Comparison of ENCODE assay signal across 22 cellular contexts in the genomic region with DNA sequence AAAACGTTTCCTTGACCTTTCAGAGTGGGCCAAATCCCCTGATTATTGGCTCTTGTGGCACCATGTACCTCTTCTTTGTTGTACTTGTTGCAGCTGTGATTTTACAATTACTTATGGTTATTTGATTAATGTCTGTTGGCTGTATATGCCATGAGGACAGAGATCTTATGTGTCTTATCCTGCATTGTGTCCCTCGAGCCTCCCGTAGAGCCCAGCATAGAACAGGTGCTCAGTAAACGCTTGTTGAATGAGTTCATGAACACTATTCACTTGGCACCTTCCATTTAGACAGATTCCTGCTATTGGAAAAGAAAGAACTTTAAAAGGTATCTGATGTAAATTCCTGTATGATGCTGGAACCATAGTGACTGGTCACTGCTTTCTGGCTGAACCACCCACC.
"Had no signal": no experiment of that assay in that cellular context is flagged by ENCODE, and none has a peak within 500 bp of the region (broad histone marks: within the 10 kb centered on the region; RNA-seq: fewer than 3 reads in every experiment).

No MANE protein-coding gene starts in this region.

- H2AFZ ChIP-seq: parathyroid adenoma had no signal

- DNase-seq: activated CD4-positive, alpha-beta T cell treated with anti-CD3 and anti-CD28 coated beads for 1 hour; activated CD4-positive, alpha-beta T cell treated with anti-CD3 and anti-CD28 coated beads, Interleukin-2, amount 50 U/mL, for 1 hour; activated CD8-positive, alpha-beta memory T cell treated with anti-CD3 and anti-CD28 coated beads, Interleukin-2, amount 50 U/mL, for 4 hours; activated CD8-positive, alpha-beta T cell treated with anti-CD3 and anti-CD28 coated beads, Interleukin-2, amount 10 ng/mL, durations not matched to agents 7 days and 5 days; activated naive CD4-positive, alpha-beta T cell treated with Interleukin-2 at 50 U/mL for 16 hours; activated naive CD8-positive, alpha-beta T cell treated with anti-CD3 and anti-CD28 coated beads for 36 hours; activated T-cell treated with anti-CD3 and anti-CD28 coated beads, Interleukin-2, amount 50 U/mL, for 24 hours; endodermal cell; heart left ventricle; nucleus accumbens; stimulated activated CD4-positive, alpha-beta T cell treated with anti-CD3 and anti-CD28 coated beads, Interleukin-4, amount 100 ng/mL, for 24 hours; stimulated activated naive CD4-positive, alpha-beta T cell treated with Interleukin-2 at 50 U/mL for 16 hours; T-helper 9 cell had no signal

- H3K27ac ChIP-seq: breast epithelium, coronary artery, heart left ventricle, parathyroid adenoma had no signal

- H3K27ac Mint-ChIP-seq: activated CD8-positive, alpha-beta T cell treated with anti-CD3 and anti-CD28 coated beads, Interleukin-2, amount 10 ng/mL, durations not matched to agents 7 days and 5 days; activated naive CD8-positive, alpha-beta T cell treated with anti-CD3 and anti-CD28 coated beads for 36 hours; activated T-cell treated with anti-CD3 and anti-CD28 coated beads, Interleukin-2, amount 50 U/mL, for 24 hours; activated T-helper 17 cell treated with anti-CD3 and anti-CD28 coated beads, Interleukin-2, amount 50 U/mL, for 72 hours; endodermal cell; natural killer cell treated with Interleukin-12 subunit alpha and Interleukin-12 subunit beta and Interleukin-15 and Interleukin-18, amount 100 ng/mL, for 72 hours had no signal

- FAIRE-seq: astrocyte, keratinocyte, urothelium cell line had no signal

- H3K4me3 ChIP-seq: breast epithelium, coronary artery, heart left ventricle, lung had no signal

- H3K4me1 Mint-ChIP-seq: activated naive CD8-positive, alpha-beta T cell treated with anti-CD3 and anti-CD28 coated beads for 36 hours; activated T-helper 17 cell treated with anti-CD3 and anti-CD28 coated beads, Interleukin-2, amount 50 U/mL, for 72 hours had no signal

- H3K4me3 Mint-ChIP-seq: activated CD8-positive, alpha-beta T cell treated with anti-CD3 and anti-CD28 coated beads, Interleukin-2, amount 10 ng/mL, durations not matched to agents 7 days and 5 days; activated naive CD8-positive, alpha-beta T cell treated with anti-CD3 and anti-CD28 coated beads for 36 hours; activated T-cell treated with anti-CD3 and anti-CD28 coated beads, Interleukin-2, amount 50 U/mL, for 24 hours; activated T-helper 17 cell treated with anti-CD3 and anti-CD28 coated beads, Interleukin-2, amount 50 U/mL, for 72 hours; endodermal cell; natural killer cell treated with Interleukin-12 subunit alpha and Interleukin-12 subunit beta and Interleukin-15 and Interleukin-18, amount 100 ng/mL, for 72 hours had no signal

- H3K9me3 Mint-ChIP-seq: activated naive CD8-positive, alpha-beta T cell treated with anti-CD3 and anti-CD28 coated beads for 36 hours; activated T-cell treated with anti-CD3 and anti-CD28 coated beads, Interleukin-2, amount 50 U/mL, for 24 hours; activated T-helper 17 cell treated with anti-CD3 and anti-CD28 coated beads, Interleukin-2, amount 50 U/mL, for 72 hours; endodermal cell; natural killer cell treated with Interleukin-12 subunit alpha and Interleukin-12 subunit beta and Interleukin-15 and Interleukin-18, amount 100 ng/mL, for 72 hours had no signal

- H3K79me2 ChIP-seq: parathyroid adenoma had no signal

- H3K27me3 ChIP-seq: breast epithelium, heart left ventricle had no signal

- ATAC-seq: activated CD8-positive, alpha-beta T cell treated with anti-CD3 and anti-CD28 coated beads, Interleukin-2, amount 10 ng/mL, durations not matched to agents 7 days and 5 days; activated T-helper 17 cell treated with anti-CD3 and anti-CD28 coated beads, Interleukin-2, amount 50 U/mL, for 72 hours; heart left ventricle; natural killer cell treated with Interleukin-12 subunit alpha and Interleukin-12 subunit beta and Interleukin-15 and Interleukin-18, amount 100 ng/mL, for 72 hours had no signal

- H3K27me3 Mint-ChIP-seq: activated naive CD8-positive, alpha-beta T cell treated with anti-CD3 and anti-CD28 coated beads for 36 hours; activated T-cell treated with anti-CD3 and anti-CD28 coated beads, Interleukin-2, amount 50 U/mL, for 24 hours; activated T-helper 17 cell treated with anti-CD3 and anti-CD28 coated beads, Interleukin-2, amount 50 U/mL, for 72 hours; natural killer cell treated with Interleukin-12 subunit alpha and Interleukin-12 subunit beta and Interleukin-15 and Interleukin-18, amount 100 ng/mL, for 72 hours had no signal

- H3K9ac ChIP-seq: parathyroid adenoma had no signal

- H3K9me3 ChIP-seq: breast epithelium, heart left ventricle had no signal

- H3K36me3 ChIP-seq: breast epithelium had no signal
